Comparison of ENCODE assay signal across 8 cellular contexts in genomic region chr22:38176170-38176741, GRCh38. TPM values are rescaled to one million over a fixed set of nuclear protein-coding genes. Genes with fewer than 3 reads are reported as not detected.
DNase-seq lines count a peak whose midpoint lies in the region; ATAC-seq, FAIRE-seq and TF ChIP-seq lines count a peak whose summit lies in the region.

No MANE protein-coding gene starts in this region.

- H2AFZ ChIP-seq in neural progenitor cell (replicated peaks), result no peak overlapping the region

- H3K4me3 Mint-ChIP-seq in chondrocyte (ENCODE audit: unreplicated experiment) (no peak overlapping the region), neural progenitor cell (no peak overlapping the region)

- peak overlapping the region; percentile 77 for H3K27ac Mint-ChIP-seq in chondrocyte (ENCODE audit: unreplicated experiment)
- H3K27ac Mint-ChIP-seq in neural progenitor cell, result no peak overlapping the region

- no peaks in the 10 kb centered on the region for H3K9me3 Mint-ChIP-seq in chondrocyte (ENCODE audit: low read depth)
- no peaks in the 10 kb centered on the region for H3K9me3 Mint-ChIP-seq in neural progenitor cell

- no peaks in the 10 kb centered on the region for H3K36me3 ChIP-seq in SJCRH30
- no peaks in the 10 kb centered on the region for H3K36me3 ChIP-seq in mucosa of descending colon (ENCODE audit: low read depth)
- no peaks in the 10 kb centered on the region for H3K36me3 ChIP-seq in neural progenitor cell

- no peaks in the 10 kb centered on the region for H3K27me3 Mint-ChIP-seq in chondrocyte (ENCODE audit: low read depth)
- H3K27me3 Mint-ChIP-seq in neural progenitor cell (ENCODE audit: insufficient read depth, low read depth), result peaks cover 6% of the 10 kb centered on the region

- H3K36me3 Mint-ChIP-seq in chondrocyte (ENCODE audit: low read depth), result no peaks in the 10 kb centered on the region
- H3K36me3 Mint-ChIP-seq in neural progenitor cell, result no peaks in the 10 kb centered on the region

- H3F3A ChIP-seq in neural progenitor cell (ENCODE audit: low read depth), result peaks cover 10% of the 10 kb centered on the region

- no peaks in the 10 kb centered on the region for H3K27me3 ChIP-seq in SJCRH30
- no peaks in the 10 kb centered on the region for H3K27me3 ChIP-seq in neural progenitor cell

- no peak overlapping the region for H3K9ac ChIP-seq in neural progenitor cell

- H3K27ac ChIP-seq in SJCRH30 (peak overlapping the region; percentile 16; the same call in 1 of the 2 replicates), neural progenitor cell (no peak overlapping the region)

- H3K9me3 ChIP-seq in SJCRH30 (replicated peaks) (no peaks in the 10 kb centered on the region), mucosa of descending colon (no peaks in the 10 kb centered on the region), neural progenitor cell (ENCODE audit: low read depth) (no peaks in the 10 kb centered on the region)

- DNase-seq in GM04504 (ENCODE audit: low read depth) (peak; percentile 96), SJCRH30 (peak; percentile 87), chondrocyte (ENCODE audit: low spot score) (no peak), mucosa of descending colon (peak; percentile 55 to 76 (median 61)), SW480 (ENCODE audit: low spot score) (no peak), neural progenitor cell (ENCODE audit: low spot score) (no peak), HTR-8/SVneo (ENCODE audit: insufficient read length, low spot score) (no peak)

- intact Hi-C loops in mucosa of descending colon (cut with DNase I, micrococcal nuclease), result no loop called here

- H3K4me1 Mint-ChIP-seq in chondrocyte (ENCODE audit: low read depth), result peaks cover 57% of the 10 kb centered on the region
- peaks cover 50% of the 10 kb centered on the region for H3K4me1 Mint-ChIP-seq in neural progenitor cell

- FAIRE-seq in HTR-8/SVneo (lab: Jason Lieb, UNC), result no peak

- H4K20me1 ChIP-seq in neural progenitor cell (ENCODE audit: low read depth), result no peaks in the 10 kb centered on the region

- H3K4me3 ChIP-seq in SJCRH30 (no peak overlapping the region), mucosa of descending colon (no peak overlapping the region), neural progenitor cell (no peak overlapping the region)

- peaks cover 7% of the 10 kb centered on the region for H3K79me2 ChIP-seq in neural progenitor cell (ENCODE audit: low read depth)

- H3K4me1 ChIP-seq in SJCRH30 (peaks cover 37% of the 10 kb centered on the region), mucosa of descending colon (ENCODE audit: low read depth) (peaks cover 37% of the 10 kb centered on the region), neural progenitor cell (peaks cover 15% of the 10 kb centered on the region)

- TF ChIP-seq CTCF in chondrocyte (IDR thresholded peaks at IDR 0.05) (no peak), mucosa of descending colon (IDR thresholded peaks at IDR 0.05) (no peak), neural progenitor cell (IDR thresholded peaks at IDR 0.05) (no peak)

- H3K4me2 ChIP-seq in neural progenitor cell, result no peak overlapping the region

- ATAC-seq in mucosa of descending colon (no peak), GM18867 (IDR thresholded peaks at IDR 0.05; ENCODE audit: unreplicated experiment) (no peak)

RNA-seq across cellular contexts. Expression of gene PLA2G6, which starts 5.4 kb away (rescaled TPM):
- 3.9 and 5.4 TPM in 2 replicates for total RNA-seq in SJCRH30 (2014; rRNA removed; shearing (Covaris generic))
- total RNA-seq in chondrocyte (16.3 to 30.2 TPM (median 21.0 TPM) in 3 replicates), mucosa of descending colon (10 to 100 TPM; 28.5 to 38.7 (median 35.9) TPM), neural progenitor cell (ENCODE audit: low replicate concordance) (20.1 and 29.4 TPM in 2 replicates)

RNA-seq across cellular contexts. Expression of gene MAFF, which starts 25.5 kb away (rescaled TPM):
- 3.2 and 3.6 TPM in 2 replicates for total RNA-seq in SJCRH30 (2014; rRNA removed; shearing (Covaris generic))
- total RNA-seq in chondrocyte (1.7 to 9.9 TPM (median 8.5 TPM) in 3 replicates), mucosa of descending colon (10 to 100 TPM; 16.7 to 26.5 (median 25.6) TPM), neural progenitor cell (ENCODE audit: low replicate concordance) (0.90 and 4.2 TPM in 2 replicates)

Comparison
In these comparisons a context has a peak if more than half of its experiments do, and no peak if none do; other contexts are left out.
1. DNase-seq: peak in GM04504 (single experiment), SJCRH30 (2 of 2) and mucosa of descending colon (3 of 3); none in chondrocyte (single experiment), SW480 (single experiment), neural progenitor cell (single experiment) and HTR-8/SVneo (single experiment).